In genomic region chr4:36081185-36081584, GRCh38 we compare ENCODE assay signal across 13 cellular contexts.
DNase-seq lines count a peak whose midpoint lies in the region; ATAC-seq and TF ChIP-seq lines count a peak whose summit lies in the region.
"Had no signal": no experiment of that assay in that cellular context is flagged by ENCODE, and none has a peak within 500 bp of the region (broad histone marks: within the 10 kb centered on the region; RNA-seq: fewer than 3 reads in every experiment).

No MANE protein-coding gene starts in this region.

- H3K79me2 ChIP-seq in osteoblast (ENCODE audit: insufficient read depth, low read length): no peaks in the 10 kb centered on the region

- H3K79me1 ChIP-seq in mesenchymal stem cell (replicated peaks; ENCODE audit: low read length, poor library complexity, severe bottlenecking): no peaks in the 10 kb centered on the region

- H3K4ac ChIP-seq in mesenchymal stem cell (ENCODE audit: low read depth in 1 of 2, low read length in 2 of 2): no peak overlapping the region

- H4K8ac ChIP-seq in mesenchymal stem cell (ENCODE audit: low read length): no peak overlapping the region

- H2AK5ac ChIP-seq in mesenchymal stem cell (ENCODE audit: low read length, severe bottlenecking): no peak overlapping the region

- no peak overlapping the region for H2BK120ac ChIP-seq in mesenchymal stem cell (ENCODE audit: low read depth, low read length)

- no peak overlapping the region for H2BK15ac ChIP-seq in mesenchymal stem cell (ENCODE audit: low read depth, poor library complexity, severe bottlenecking)

- H3K9me3 ChIP-seq in mesenchymal stem cell (ENCODE audit: control insufficient read depth, low read length) (no peaks in the 10 kb centered on the region), osteoblast (ENCODE audit: low read depth, low read length) (peaks cover 5% of the 10 kb centered on the region)
- H3K9me3 ChIP-seq: BLaER1, gastrocnemius medialis, testis had no signal

- H3K23ac ChIP-seq in mesenchymal stem cell (ENCODE audit: low read length in 2 of 2): no peak overlapping the region

- no peak overlapping the region for H3K9ac ChIP-seq in mesenchymal stem cell (ENCODE audit: low read length)
- H3K9ac ChIP-seq: BLaER1 had no signal

- ATAC-seq in GM21723 (IDR thresholded peaks at IDR 0.05; ENCODE audit: unreplicated experiment) (peak; percentile 97), HG03354 (IDR thresholded peaks at IDR 0.05; ENCODE audit: poor library complexity, severe bottlenecking, unreplicated experiment) (peak; percentile 93)
- ATAC-seq: gastrocnemius medialis had no signal

- H3K4me3 ChIP-seq in mesenchymal stem cell (ENCODE audit: insufficient read depth in 1 of 2, low read depth in 1 of 2, low read length in 2 of 2): no peak overlapping the region
- no peak overlapping the region for H3K4me3 ChIP-seq in osteoblast (ENCODE audit: insufficient read depth, low read length)
- H3K4me3 ChIP-seq: BLaER1, cardiac muscle cell, gastrocnemius medialis, testis had no signal

- peak; percentile 4 for DNase-seq in stimulated activated naive CD4-positive, alpha-beta T cell treated with Interleukin-2 at 50 U/mL for 16 hours (lab: John Stamatoyannopoulos, UW)
- no peak for DNase-seq in stimulated activated naive CD4-positive, alpha-beta T cell (lab: John Stamatoyannopoulos, UW)
- DNase-seq in NCI-H69 (lab: John Stamatoyannopoulos, UW) (no peak), mesenchymal stem cell (no peak), CD1c-positive myeloid dendritic cell (ENCODE audit: extremely low spot score) (no peak), osteoblast (ENCODE audit: insufficient read length, low spot score, missing footprints) (no peak)
- DNase-seq: gastrocnemius medialis, testis had no signal

- no peak overlapping the region for H2BK5ac ChIP-seq in mesenchymal stem cell (ENCODE audit: low read depth, low read length, poor library complexity, severe bottlenecking)

- H3K4me2 ChIP-seq in mesenchymal stem cell (ENCODE audit: low read length, poor library complexity, severe bottlenecking) (no peak overlapping the region), osteoblast (ENCODE audit: insufficient read depth, low read length) (no peak overlapping the region)
- H3K4me2 ChIP-seq: BLaER1 had no signal

- WGBS in mesenchymal stem cell: 96% methylated on average over 3 of the region's 3 CpGs

- TF ChIP-seq CTCF in osteoblast (IDR thresholded peaks at IDR 0.05; ENCODE audit: extremely low read depth, low read depth, low read length): no peak

- H3K18ac ChIP-seq in mesenchymal stem cell (ENCODE audit: low read depth in 1 of 2, low read length in 2 of 2): no peak overlapping the region

- H4K20me1 ChIP-seq in osteoblast (ENCODE audit: insufficient read depth, low read length): no peaks in the 10 kb centered on the region
- H4K20me1 ChIP-seq: BLaER1 had no signal

- H3K36me3 ChIP-seq in mesenchymal stem cell (ENCODE audit: control insufficient read depth in 1 of 2, insufficient read depth in 2 of 2, low read depth in 1 of 2, low read length in 2 of 2) (peaks cover 0 to 4% of the 10 kb centered on the region in 2 experiments), osteoblast (ENCODE audit: insufficient read depth, low read length) (no peaks in the 10 kb centered on the region)
- H3K36me3 ChIP-seq: cardiac muscle cell, gastrocnemius medialis had no signal

- no peak overlapping the region for H2AFZ ChIP-seq in mesenchymal stem cell (ENCODE audit: low read depth, low read length)
- H2AFZ ChIP-seq in osteoblast (ENCODE audit: low read length): no peak overlapping the region

- H4K91ac ChIP-seq in mesenchymal stem cell (ENCODE audit: low read length): no peak overlapping the region

- H3K14ac ChIP-seq in mesenchymal stem cell (ENCODE audit: low read length in 2 of 2): no peak overlapping the region

- H2BK12ac ChIP-seq in mesenchymal stem cell (ENCODE audit: low read length in 2 of 2): no peak overlapping the region

- H3K27ac ChIP-seq in mesenchymal stem cell (ENCODE audit: low read length, poor library complexity, severe bottlenecking) (no peak overlapping the region), osteoblast (ENCODE audit: low read depth, low read length) (no peak overlapping the region)
- H3K27ac ChIP-seq: BLaER1, cardiac muscle cell, gastrocnemius medialis, RWPE1, testis had no signal

- H3K4me1 ChIP-seq in mesenchymal stem cell (ENCODE audit: control insufficient read depth, insufficient read depth, low read depth, low read length) (no peaks in the 10 kb centered on the region), osteoblast (ENCODE audit: insufficient read depth, low read length) (no peaks in the 10 kb centered on the region)
- H3K4me1 ChIP-seq: BLaER1, gastrocnemius medialis, testis had no signal

- H3K27me3 ChIP-seq in mesenchymal stem cell (ENCODE audit: control insufficient read depth in 1 of 2, insufficient read depth in 1 of 2, low read length in 2 of 2): no peaks in the 10 kb centered on the region
- no peaks in the 10 kb centered on the region for H3K27me3 ChIP-seq in osteoblast (ENCODE audit: insufficient read depth, low read length)
- H3K27me3 ChIP-seq: BLaER1, cardiac muscle cell, gastrocnemius medialis, testis had no signal
